Comparison of ENCODE assay signal across 17 cellular contexts in genomic region chr22:48954781-48955311, GRCh38.
DNase-seq lines count a peak whose midpoint lies in the region; ATAC-seq and TF ChIP-seq lines count a peak whose summit lies in the region.
"Had no signal": no experiment of that assay in that cellular context is flagged by ENCODE, and none has a peak within 500 bp of the region (broad histone marks: within the 10 kb centered on the region; RNA-seq: fewer than 3 reads in every experiment).

No MANE protein-coding gene starts in this region.

- no peak overlapping the region for H2AFZ ChIP-seq in osteoblast (ENCODE audit: low read length)

- H3K4me2 ChIP-seq in osteoblast (ENCODE audit: insufficient read depth, low read length): no peak overlapping the region

- no peaks in the 10 kb centered on the region for H3K36me3 ChIP-seq in osteoblast (ENCODE audit: insufficient read depth, low read length)
- H3K36me3 ChIP-seq: right lobe of liver, SJSA1 had no signal

- no peaks in the 10 kb centered on the region for H3K9me3 ChIP-seq in osteoblast (ENCODE audit: low read depth, low read length)
- H3K9me3 ChIP-seq: Caco-2, right lobe of liver had no signal

- H3K4me3 ChIP-seq in AG10803 (ENCODE audit: low read length) (no peak overlapping the region), osteoblast (ENCODE audit: insufficient read depth, low read length) (no peak overlapping the region)
- H3K4me3 ChIP-seq: right lobe of liver, SJSA1 had no signal

- H3K27me3 ChIP-seq in osteoblast (ENCODE audit: insufficient read depth, low read length): no peaks in the 10 kb centered on the region
- H3K27me3 ChIP-seq: right lobe of liver had no signal

- H3K27ac ChIP-seq in osteoblast (ENCODE audit: low read depth, low read length): no peak overlapping the region
- H3K27ac ChIP-seq: right lobe of liver, SJSA1 had no signal

- intact Hi-C loops in left colon (cut with DNase I, micrococcal nuclease): no loop called here

- H4K20me1 ChIP-seq in osteoblast (ENCODE audit: insufficient read depth, low read length): no peaks in the 10 kb centered on the region

- H3K79me2 ChIP-seq in osteoblast (ENCODE audit: insufficient read depth, low read length): no peaks in the 10 kb centered on the region

- H3K4me1 ChIP-seq in osteoblast (ENCODE audit: insufficient read depth, low read length): no peaks in the 10 kb centered on the region
- H3K4me1 ChIP-seq: Caco-2, right lobe of liver, SJSA1 had no signal

- ATAC-seq in HG03097 (IDR thresholded peaks at IDR 0.05; ENCODE audit: low FRiP score, unreplicated experiment) (no peak), GM18870 (IDR thresholded peaks at IDR 0.05; ENCODE audit: unreplicated experiment) (no peak), left colon (no peak)
- ATAC-seq: right lobe of liver had no signal

- TF ChIP-seq CTCF in AG10803 (conservative IDR thresholded peaks at IDR 0.05; ENCODE audit: low read length): no peak
- TF ChIP-seq CTCF in osteoblast (IDR thresholded peaks at IDR 0.05; ENCODE audit: extremely low read depth, low read depth, low read length): no peak

- DNase-seq in AG10803 (ENCODE audit: low read depth) (peak; percentile 8), DMS79 treated with DMSO at 0.1 percent for 48 hours (lab: John Stamatoyannopoulos, UW) (peak; percentile 66), ecto neural progenitor cell (ENCODE audit: low spot score) (peak; percentile 37), osteoblast (ENCODE audit: insufficient read length, low spot score, missing footprints) (peak; percentile 73), left colon (no peak)
- no peak for DNase-seq in activated CD4-positive, alpha-beta T cell treated with anti-CD3 and anti-CD28 coated beads for 48 hours
- DNase-seq: activated B cell treated with CpG ODN at 0.5 μM for 24 hours, Caco-2, hypothalamus, KBM-7, kidney, NCI-H2029, NCI-H526 treated with DMSO at 0.1 percent for 48 hours had no signal

Comparison
In these comparisons a context has a peak if more than half of its experiments do, and no peak if none do; other contexts are left out.
1. DNase-seq: peak in AG10803 (single experiment), DMS79 treated with DMSO at 0.1 percent for 48 hours (single experiment), ecto neural progenitor cell (single experiment) and osteoblast (single experiment); none in activated CD4-positive, alpha-beta T cell treated with anti-CD3 and anti-CD28 coated beads for 48 hours (single experiment) and left colon (0 of 2).